In the genomic region with DNA sequence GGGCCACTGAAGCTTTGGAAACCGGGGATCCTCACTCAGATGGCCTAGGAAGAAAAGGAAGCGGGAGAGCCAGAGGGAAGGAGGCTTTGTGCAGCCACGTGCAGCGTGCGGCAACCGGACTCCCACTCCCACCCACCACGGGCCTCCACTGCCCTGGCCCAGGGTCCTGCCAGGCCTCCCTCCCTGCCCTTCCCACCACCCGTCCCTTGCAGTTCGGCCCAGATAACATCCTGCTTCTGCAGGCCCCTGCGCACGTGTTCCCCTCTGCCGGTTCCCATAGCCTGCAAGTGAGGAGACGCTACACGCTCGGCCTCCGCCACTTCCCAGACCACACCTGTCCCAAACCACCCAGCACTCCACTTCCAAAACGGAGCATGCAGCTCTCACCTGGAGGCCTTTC, we compare ENCODE assay signal across 8 cellular contexts. TPM values are rescaled to one million over a fixed set of nuclear protein-coding genes. Genes with fewer than 3 reads are reported as not detected.
"Had no signal": no experiment of that assay in that cellular context is flagged by ENCODE, and none has a peak within 500 bp of the region (broad histone marks: within the 10 kb centered on the region; RNA-seq: fewer than 3 reads in every experiment).

No MANE protein-coding gene starts in this region.

- H3K4me3 ChIP-seq: GM23338 had no signal

- H3K4me2 ChIP-seq: GM23338 had no signal

- FAIRE-seq: H1, H54, HTR-8/SVneo had no signal

- H3K4me3 Mint-ChIP-seq: GM23338, H9 had no signal

- DNase-seq: H9, HCEC 1CT had no signal

- H3K27ac Mint-ChIP-seq: GM23338 had no signal

- ATAC-seq: GM23338 had no signal

- H2AFZ ChIP-seq: GM23338 had no signal

RNA-seq across cellular contexts. Expression of a gene that starts 4.3 kb away (rescaled TPM):
- total RNA-seq: GM23338, H1, H9, HT-29 had no signal
- polyA plus RNA-seq: IgD-negative memory B cell had no signal
